Comparison of ENCODE assay signal across 7 cellular contexts in the genomic region with DNA sequence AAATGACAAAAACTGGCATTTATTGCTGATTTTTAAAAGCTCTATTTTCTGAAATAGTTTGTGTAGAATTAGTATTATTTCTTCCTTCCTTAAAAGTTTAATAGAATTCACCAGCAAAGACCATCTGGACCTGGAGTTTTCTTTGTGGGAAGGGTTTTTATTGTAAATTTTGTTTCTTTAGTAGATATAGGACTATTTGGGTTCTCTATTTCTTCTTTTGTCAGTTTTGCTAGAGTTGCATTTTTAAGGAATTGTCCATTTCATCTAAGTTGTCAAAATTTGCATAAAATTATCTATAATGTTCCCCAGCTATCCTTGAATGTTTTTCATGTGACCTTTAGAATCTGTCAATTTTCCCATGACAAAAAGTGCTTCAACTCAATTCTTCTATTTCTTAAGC.
"Had no signal": no experiment of that assay in that cellular context is flagged by ENCODE, and none has a peak within 500 bp of the region (broad histone marks: within the 10 kb centered on the region; RNA-seq: fewer than 3 reads in every experiment).

No MANE protein-coding gene starts in this region.

- FAIRE-seq: GM12878, GM12891, GM12892, GM18507, GM19239 had no signal

- ATAC-seq: GM12878 had no signal

- H3K4me3 ChIP-seq: GM12878 had no signal

- DNase-seq: GDM1, GF-D8 had no signal
